In genomic region chr1:27554777-27555699, GRCh38 we compare ENCODE assay signal across 9 cellular contexts. TPM values are rescaled to one million over a fixed set of nuclear protein-coding genes. Genes with fewer than 3 reads are reported as not detected.
DNase-seq lines count a peak whose midpoint lies in the region; ATAC-seq and TF ChIP-seq lines count a peak whose summit lies in the region.
"Had no signal": no experiment of that assay in that cellular context is flagged by ENCODE, and none has a peak within 500 bp of the region (broad histone marks: within the 10 kb centered on the region; RNA-seq: fewer than 3 reads in every experiment).

No MANE protein-coding gene starts in this region.

- peak overlapping the region; percentile 54 for H3K27ac Mint-ChIP-seq in activated CD8-positive, alpha-beta memory T cell treated with anti-CD3 and anti-CD28 coated beads, Interleukin-2, amount 10 ng/mL, durations not matched to agents 7 days and 5 days
- H3K27ac Mint-ChIP-seq in dendritic cell treated with granulocyte-macrophage colony-stimulating factor and Interleukin-4, amounts not matched to agents 40 ng/mL and 50 ng/mL, for 4 days: peak overlapping the region; percentile 57

- TF ChIP-seq EP300 in transverse colon (IDR thresholded peaks at IDR 0.05; ENCODE audit: low read depth): no peak

- H3K27me3 ChIP-seq in transverse colon: no peaks in the 10 kb centered on the region
- H3K27me3 ChIP-seq in SJCRH30: no peaks in the 10 kb centered on the region

- H3K9me3 ChIP-seq in transverse colon: no peaks in the 10 kb centered on the region
- no peaks in the 10 kb centered on the region for H3K9me3 ChIP-seq in SJCRH30 (replicated peaks)

- TF ChIP-seq POLR2A in transverse colon (IDR thresholded peaks at IDR 0.05): no peak

- CTCF ChIA-PET in activated CD8-positive, alpha-beta memory T cell treated with anti-CD3 and anti-CD28 coated beads, Interleukin-2, amount 10 ng/mL, durations not matched to agents 7 days and 5 days (lab: Charles Lee): interaction anchor here (0.5 to 8.9 kb wide), 9 partner anchors 13 to 139 kb away, joined by 3 to 126 read pairs (median 35); partner anchors contain the start of gene AHDC1

- 27 to 51% methylated on average over 3 to 8 of the region's 8 CpGs for WGBS in transverse colon (ENCODE audit: low coverage in 1 of 2), 2 donors

- no peak for ATAC-seq in activated CD8-positive, alpha-beta memory T cell treated with anti-CD3 and anti-CD28 coated beads, Interleukin-2, amount 10 ng/mL, durations not matched to agents 7 days and 5 days
- no peak for ATAC-seq in GM21360 (IDR thresholded peaks at IDR 0.05; ENCODE audit: unreplicated experiment)
- ATAC-seq in HG03280 (IDR thresholded peaks at IDR 0.05; ENCODE audit: unreplicated experiment): no peak

- H3K4me1 Mint-ChIP-seq in activated CD8-positive, alpha-beta memory T cell treated with anti-CD3 and anti-CD28 coated beads, Interleukin-2, amount 10 ng/mL, durations not matched to agents 7 days and 5 days: peaks cover 27% of the 10 kb centered on the region
- peaks cover 41% of the 10 kb centered on the region for H3K4me1 Mint-ChIP-seq in dendritic cell treated with granulocyte-macrophage colony-stimulating factor and Interleukin-4, amounts not matched to agents 40 ng/mL and 50 ng/mL, for 4 days (ENCODE audit: low read depth)

- no peak for TF ChIP-seq CTCF in transverse colon (IDR thresholded peaks at IDR 0.05)

- peaks cover 0 to 12% (median 5%) of the 10 kb centered on the region in 4 donors for H3K36me3 ChIP-seq in transverse colon
- H3K36me3 ChIP-seq in SJCRH30: peaks cover 69% of the 10 kb centered on the region

- H3K4me3 Mint-ChIP-seq in activated CD8-positive, alpha-beta memory T cell treated with anti-CD3 and anti-CD28 coated beads, Interleukin-2, amount 10 ng/mL, durations not matched to agents 7 days and 5 days: no peak overlapping the region
- H3K4me3 Mint-ChIP-seq in dendritic cell treated with granulocyte-macrophage colony-stimulating factor and Interleukin-4, amounts not matched to agents 40 ng/mL and 50 ng/mL, for 4 days: no peak overlapping the region

- in situ Hi-C loops in transverse colon (cut with MboI; ENCODE audit: low pct_ligation_motif_present in 1 of 4, low pct_unique_long_range_greater_than_20kb in 1 of 4, low sequenced_read_pairs in 3 of 4): loop anchor here in 3 of 4 donors (5.0 to 10.0 kb wide), 2 partner anchors 50 to 107 kb away; partner anchors contain the start of gene AHDC1 (in 3 of the 3)

- no peaks in the 10 kb centered on the region for H3K27me3 Mint-ChIP-seq in activated CD8-positive, alpha-beta memory T cell treated with anti-CD3 and anti-CD28 coated beads, Interleukin-2, amount 10 ng/mL, durations not matched to agents 7 days and 5 days
- no peaks in the 10 kb centered on the region for H3K27me3 Mint-ChIP-seq in dendritic cell treated with granulocyte-macrophage colony-stimulating factor and Interleukin-4, amounts not matched to agents 40 ng/mL and 50 ng/mL, for 4 days

- H3K27ac ChIP-seq in transverse colon: peak overlapping the region; percentile 88 to 97 (median 90)
- no peak overlapping the region for H3K27ac ChIP-seq in SJCRH30

- no peaks in the 10 kb centered on the region for H3K36me3 Mint-ChIP-seq in activated CD8-positive, alpha-beta memory T cell treated with anti-CD3 and anti-CD28 coated beads, Interleukin-2, amount 10 ng/mL, durations not matched to agents 7 days and 5 days
- H3K36me3 Mint-ChIP-seq in dendritic cell treated with granulocyte-macrophage colony-stimulating factor and Interleukin-4, amounts not matched to agents 40 ng/mL and 50 ng/mL, for 4 days (ENCODE audit: low read depth): peaks cover 45% of the 10 kb centered on the region

- intact Hi-C loops in dendritic cell treated with granulocyte-macrophage colony-stimulating factor and Interleukin-4, amounts not matched to agents 40 ng/mL and 50 ng/mL, for 4 days (cut with micrococcal nuclease): no loop called here
- intact Hi-C loops in transverse colon (cut with DNase I; ENCODE audit: low total_unique reads): no loop called here

- no peak overlapping the region for H3K4me3 ChIP-seq in transverse colon
- H3K4me3 ChIP-seq in SJCRH30: no peak overlapping the region

- H3K4me1 ChIP-seq in transverse colon (peaks cover 30 to 44% (median 38%) of the 10 kb centered on the region in 4 donors), SJCRH30 (peaks cover 30% of the 10 kb centered on the region)

- H3K9me3 Mint-ChIP-seq in activated CD8-positive, alpha-beta memory T cell treated with anti-CD3 and anti-CD28 coated beads, Interleukin-2, amount 10 ng/mL, durations not matched to agents 7 days and 5 days (ENCODE audit: low read depth): no peaks in the 10 kb centered on the region
- H3K9me3 Mint-ChIP-seq in dendritic cell treated with granulocyte-macrophage colony-stimulating factor and Interleukin-4, amounts not matched to agents 40 ng/mL and 50 ng/mL, for 4 days: no peaks in the 10 kb centered on the region

- DNase-seq in activated CD8-positive, alpha-beta memory T cell treated with anti-CD3 and anti-CD28 coated beads, Interleukin-2, amount 10 ng/mL, durations not matched to agents 7 days and 5 days: no peak
- no peak for DNase-seq in activated CD8-positive, alpha-beta memory T cell treated with anti-CD3 and anti-CD28 coated beads, Interleukin-2, amount 50 U/mL, for 48 hours
- DNase-seq in myocyte (ENCODE audit: low read depth) (peak; percentile 71), transverse colon (no peak), SJCRH30 (no peak)
- DNase-seq: NCI-H1436 treated with DMSO at 0.1 percent for 48 hours had no signal

RNA-seq across cellular contexts. Expression of gene AHDC1, which starts 48.9 kb away (rescaled TPM):
- total RNA-seq in activated CD8-positive, alpha-beta memory T cell treated with anti-CD3 and anti-CD28 coated beads, Interleukin-2, amount 10 ng/mL, durations not matched to agents 7 days and 5 days: 10 to 100 TPM; 15.8 to 18.5 TPM
- 46.6 and 55.3 TPM in 2 replicates for total RNA-seq in myocyte
- polyA plus RNA-seq in myocyte (2012): 67.3 TPM
- total RNA-seq in transverse colon: 10 to 100 TPM; 11.7 to 34.4 (median 21.3) TPM
- total RNA-seq in SJCRH30 (2014; rRNA removed; shearing (Covaris generic)): 29.7 and 30.6 TPM in 2 replicates
